18 cellular contexts compared by ENCODE assay signal in the genomic region with DNA sequence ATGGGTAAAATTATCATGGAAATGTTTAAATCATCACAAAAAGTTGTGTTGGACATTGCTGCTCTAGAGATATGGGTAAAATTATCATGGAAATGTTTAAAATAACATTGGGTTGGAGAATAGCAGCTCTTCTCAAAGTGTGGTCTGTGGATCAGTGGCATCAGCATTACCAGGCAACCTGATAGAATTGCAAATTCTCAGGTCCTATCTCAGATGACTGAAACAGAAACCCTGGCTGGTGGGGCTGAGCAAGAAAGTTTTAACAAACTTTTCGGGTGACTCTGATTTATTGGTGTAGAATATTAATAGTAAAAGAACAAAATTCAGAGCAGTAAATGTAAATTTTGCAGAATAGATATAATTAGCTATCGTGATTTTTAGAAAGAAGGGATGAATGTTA. TPM values are rescaled to one million over a fixed set of nuclear protein-coding genes. Genes with fewer than 3 reads are reported as not detected.
DNase-seq lines count a peak whose midpoint lies in the region; ATAC-seq, FAIRE-seq and TF ChIP-seq lines count a peak whose summit lies in the region.
"Had no signal": no experiment of that assay in that cellular context is flagged by ENCODE, and none has a peak within 500 bp of the region (broad histone marks: within the 10 kb centered on the region; RNA-seq: fewer than 3 reads in every experiment).

No MANE protein-coding gene starts in this region.

- TF ChIP-seq POLR2A in GM12878 (IDR thresholded peaks at IDR 0.05; ENCODE audit: low read depth, low read length) = no peak

- BruUV-seq in GM12878 (replicated peaks; lab: Mats Ljungman, UMichigan) = no TSS peak

- ATAC-seq in GM21576 (IDR thresholded peaks at IDR 0.05; ENCODE audit: unreplicated experiment) = peak; percentile 60
- peak; percentile 70 for ATAC-seq in HG03064 (IDR thresholded peaks at IDR 0.05; ENCODE audit: low read depth, unreplicated experiment)
- ATAC-seq in GM12878 = peak; percentile 65
- ATAC-seq in omental fat pad (ENCODE audit: low FRiP score) = no peak
- ATAC-seq: activated naive CD8-positive, alpha-beta T cell treated with anti-CD3 and anti-CD28 coated beads, Interleukin-2, amount 50 U/mL, for 24 hours had no signal

- SMC1A ChIA-PET in GM12878 (lab: Charles Lee; ENCODE audit: uncharacterized antibody, unreplicated experiment) = interaction anchor here (0.6 to 19.7 kb wide), 9 partner anchors 10 to 867 kb away, joined by 3 to 949 read pairs (median 4); no protein-coding TSS in a partner anchor

- no peak overlapping the region for H3K9ac ChIP-seq in GM12878 (ENCODE audit: control insufficient read depth, insufficient read depth, low read length)

- no peak overlapping the region for H3K27ac Mint-ChIP-seq in activated CD4-positive, alpha-beta memory T cell treated with anti-CD3 and anti-CD28 coated beads for 36 hours
- H3K27ac Mint-ChIP-seq in activated CD4-positive, alpha-beta memory T cell treated with anti-CD3 and anti-CD28 coated beads, Interleukin-2, amount 10 ng/mL, durations not matched to agents 7 days and 5 days = no peak overlapping the region
- no peak overlapping the region for H3K27ac Mint-ChIP-seq in T-helper 2 cell treated with Interferon-gamma antibody and Interleukin-4, amounts not matched to agents 5 μg/mL and 100 μg/mL, for 36 hours
- H3K27ac Mint-ChIP-seq: activated naive CD8-positive, alpha-beta T cell treated with anti-CD3 and anti-CD28 coated beads, Interleukin-2, amount 50 U/mL, for 24 hours had no signal

- H3K4me1 Mint-ChIP-seq in activated CD4-positive, alpha-beta memory T cell treated with anti-CD3 and anti-CD28 coated beads for 36 hours (ENCODE audit: low read depth) = peaks cover 47% of the 10 kb centered on the region
- peaks cover 52% of the 10 kb centered on the region for H3K4me1 Mint-ChIP-seq in activated CD4-positive, alpha-beta memory T cell treated with anti-CD3 and anti-CD28 coated beads, Interleukin-2, amount 10 ng/mL, durations not matched to agents 7 days and 5 days
- H3K4me1 Mint-ChIP-seq in T-helper 2 cell treated with Interferon-gamma antibody and Interleukin-4, amounts not matched to agents 5 μg/mL and 100 μg/mL, for 36 hours (ENCODE audit: low read depth) = peaks cover 38% of the 10 kb centered on the region

- no peaks in the 10 kb centered on the region for H3K79me2 ChIP-seq in GM12878 (ENCODE audit: control insufficient read depth, insufficient read depth, low read length)

- no peak for TF ChIP-seq RAD21 in GM12878 (IDR thresholded peaks at IDR 0.05; ENCODE audit: insufficient read depth, low read depth, low read length)

- peaks cover 13% of the 10 kb centered on the region for H3K36me3 Mint-ChIP-seq in activated CD4-positive, alpha-beta memory T cell treated with anti-CD3 and anti-CD28 coated beads for 36 hours
- peaks cover 29% of the 10 kb centered on the region for H3K36me3 Mint-ChIP-seq in activated CD4-positive, alpha-beta memory T cell treated with anti-CD3 and anti-CD28 coated beads, Interleukin-2, amount 10 ng/mL, durations not matched to agents 7 days and 5 days (ENCODE audit: low read depth)
- H3K36me3 Mint-ChIP-seq in T-helper 2 cell treated with Interferon-gamma antibody and Interleukin-4, amounts not matched to agents 5 μg/mL and 100 μg/mL, for 36 hours (ENCODE audit: low read depth) = peaks cover 33% of the 10 kb centered on the region

- no peak for FAIRE-seq in GM12878 (lab: Jason Lieb, UNC)
- FAIRE-seq: colon had no signal

- no peak for TF ChIP-seq CTCF in GM12878 (IDR thresholded peaks at IDR 0.05 in 2 of 3, conservative IDR thresholded peaks at IDR 0.05 in 1 of 3; ENCODE audit: control insufficient read depth in 2 of 3, extremely low read depth in 1 of 3, insufficient read depth in 1 of 3, low read depth in 3 of 3, low read length in 3 of 3)
- TF ChIP-seq CTCF in omental fat pad (IDR thresholded peaks at IDR 0.05) = no peak

- H3K4me3 Mint-ChIP-seq in activated CD4-positive, alpha-beta memory T cell treated with anti-CD3 and anti-CD28 coated beads for 36 hours = no peak overlapping the region
- H3K4me3 Mint-ChIP-seq in activated CD4-positive, alpha-beta memory T cell treated with anti-CD3 and anti-CD28 coated beads, Interleukin-2, amount 10 ng/mL, durations not matched to agents 7 days and 5 days = no peak overlapping the region
- no peak overlapping the region for H3K4me3 Mint-ChIP-seq in T-helper 2 cell treated with Interferon-gamma antibody and Interleukin-4, amounts not matched to agents 5 μg/mL and 100 μg/mL, for 36 hours
- H3K4me3 Mint-ChIP-seq: activated naive CD8-positive, alpha-beta T cell treated with anti-CD3 and anti-CD28 coated beads, Interleukin-2, amount 50 U/mL, for 24 hours had no signal

- RAD21 ChIA-PET in GM12878 (lab: Charles Lee; ENCODE audit: unreplicated experiment) = interaction anchor here (0.7 to 15.9 kb wide), 11 partner anchors 16 to 735 kb away, joined by 3 to 659 read pairs (median 3); no protein-coding TSS in a partner anchor

- peak; percentile 36 for DNase-seq in activated CD4-positive, alpha-beta memory T cell treated with anti-CD3 and anti-CD28 coated beads for 36 hours
- no peak for DNase-seq in activated CD4-positive, alpha-beta memory T cell treated with anti-CD3 and anti-CD28 coated beads, Interleukin-2, amount 10 ng/mL, durations not matched to agents 7 days and 5 days
- DNase-seq in GM12878 (ENCODE audit: low read depth, low spot score) (no peak), superior temporal gyrus (ENCODE audit: extremely low spot score) (no peak), omental fat pad (ENCODE audit: low spot score) (no peak)
- DNase-seq in T-helper 2 cell treated with Interferon-gamma antibody and Interleukin-4, amounts not matched to agents 5 μg/mL and 100 μg/mL, for 36 hours (ENCODE audit: low spot score) = no peak
- DNase-seq: 8988T; activated CD8-positive, alpha-beta memory T cell treated with anti-CD3 and anti-CD28 coated beads, Interleukin-2, amount 50 U/mL, for 4 hours; activated naive CD8-positive, alpha-beta T cell treated with anti-CD3 and anti-CD28 coated beads, Interleukin-2, amount 50 U/mL, for 24 hours; COR-L47; esophagus squamous epithelium; mammary epithelial cell; NCI-H526 treated with DMSO at 0.1 percent for 48 hours; upper lobe of left lung had no signal

- no peak overlapping the region for H3K4me3 ChIP-seq in GM12878
- H3K4me3 ChIP-seq: esophagus squamous epithelium, upper lobe of left lung had no signal

- POLR2A ChIA-PET in activated CD4-positive, alpha-beta memory T cell treated with anti-CD3 and anti-CD28 coated beads for 36 hours (lab: Charles Lee) = no interaction called here
- POLR2A ChIA-PET in activated CD4-positive, alpha-beta memory T cell treated with anti-CD3 and anti-CD28 coated beads, Interleukin-2, amount 10 ng/mL, durations not matched to agents 7 days and 5 days (lab: Charles Lee) = interaction anchor here (1.1 to 5.3 kb wide), 3 partner anchors 15 to 417 kb away, joined by 3 to 18 read pairs (median 3); no protein-coding TSS in a partner anchor
- POLR2A ChIA-PET in GM12878 (lab: Charles Lee) = interaction anchor here (2.3 kb wide), 1 partner anchor 417 kb away, joined by 7 read pairs; no protein-coding TSS in a partner anchor

- H4K20me1 ChIP-seq in GM12878 (ENCODE audit: control insufficient read depth, insufficient read depth) = no peaks in the 10 kb centered on the region

- in situ Hi-C loops in GM12878 (cut with MboI) = no loop called here

- H2AFZ ChIP-seq in GM12878 (ENCODE audit: control insufficient read depth, low read depth, low read length) = no peak overlapping the region

- H3K9me3 Mint-ChIP-seq in activated CD4-positive, alpha-beta memory T cell treated with anti-CD3 and anti-CD28 coated beads for 36 hours = no peaks in the 10 kb centered on the region
- H3K9me3 Mint-ChIP-seq in activated CD4-positive, alpha-beta memory T cell treated with anti-CD3 and anti-CD28 coated beads, Interleukin-2, amount 10 ng/mL, durations not matched to agents 7 days and 5 days = no peaks in the 10 kb centered on the region
- H3K9me3 Mint-ChIP-seq in T-helper 2 cell treated with Interferon-gamma antibody and Interleukin-4, amounts not matched to agents 5 μg/mL and 100 μg/mL, for 36 hours = peaks cover 3% of the 10 kb centered on the region
- H3K9me3 Mint-ChIP-seq: activated naive CD8-positive, alpha-beta T cell treated with anti-CD3 and anti-CD28 coated beads, Interleukin-2, amount 50 U/mL, for 24 hours had no signal

- CTCF ChIA-PET in activated CD4-positive, alpha-beta memory T cell treated with anti-CD3 and anti-CD28 coated beads for 36 hours (lab: Charles Lee) = interaction anchor here (0.7 to 13.8 kb wide), 10 partner anchors 9 to 729 kb away, joined by 3 to 391 read pairs (median 4); no protein-coding TSS in a partner anchor
- CTCF ChIA-PET in activated CD4-positive, alpha-beta memory T cell treated with anti-CD3 and anti-CD28 coated beads, Interleukin-2, amount 10 ng/mL, durations not matched to agents 7 days and 5 days (lab: Charles Lee) = interaction anchor here (1.4 to 12.8 kb wide), 5 partner anchors 9 to 728 kb away, joined by 3 to 215 read pairs (median 7); no protein-coding TSS in a partner anchor
- CTCF ChIA-PET in GM12878 (lab: Yijun Ruan, JAX) = interaction anchor here (0.7 to 15.9 kb wide), 17 partner anchors 9 to 1140 kb away, joined by 3 to 1057 read pairs (median 4); a partner anchor contains a TSS

- intact Hi-C loops in activated CD4-positive, alpha-beta memory T cell treated with anti-CD3 and anti-CD28 coated beads for 36 hours (cut with micrococcal nuclease) = loop anchor here (2.0 to 10.0 kb wide), 3 partner anchors 129 to 729 kb away; no protein-coding TSS in a partner anchor
- intact Hi-C loops in GM12878 (cut with micrococcal nuclease; ENCODE audit: unreplicated experiment) = loop anchor here (2.0 to 10.0 kb wide), 2 partner anchors 729 to 867 kb away; no protein-coding TSS in a partner anchor

- H3K27ac ChIP-seq in GM12878 (ENCODE audit: control insufficient read depth, insufficient read depth) = no peak overlapping the region
- H3K27ac ChIP-seq: esophagus squamous epithelium, neutrophil, upper lobe of left lung had no signal

- H3K27me3 ChIP-seq in GM12878 (replicated peaks in 1 of 2; ENCODE audit: control insufficient read depth in 2 of 2, insufficient read depth in 2 of 2, low read length in 1 of 2) = no peaks in the 10 kb centered on the region
- H3K27me3 ChIP-seq: esophagus squamous epithelium, neutrophil, upper lobe of left lung had no signal

- peak overlapping the region; percentile 35; the same call in 1 of the 2 replicates for H3K4me2 ChIP-seq in GM12878 (ENCODE audit: control insufficient read depth, insufficient read depth)

- 4% methylated on average over 2 of the region's 2 CpGs for WGBS in GM12878 (ENCODE audit: insufficient coverage, insufficient replicate concordance, low lambda C conversion rate, missing lambda C conversion rate)

- no peak for TF ChIP-seq EP300 in GM12878 (IDR thresholded peaks at IDR 0.05; ENCODE audit: borderline replicate concordance in 1 of 2, control insufficient read depth in 1 of 2, low read depth in 2 of 2, low read length in 2 of 2)

- H3K36me3 ChIP-seq in GM12878 (ENCODE audit: control insufficient read depth in 2 of 2, insufficient read depth in 2 of 2, low read length in 1 of 2) = no peaks in the 10 kb centered on the region
- H3K36me3 ChIP-seq: esophagus squamous epithelium had no signal

- H3K4me1 ChIP-seq in GM12878 (ENCODE audit: control insufficient read depth, insufficient read depth, low read length) = peaks cover 19% of the 10 kb centered on the region

- no peaks in the 10 kb centered on the region; the same call in 2 of the 3 replicates for H3K9me3 ChIP-seq in GM12878 (replicated peaks; ENCODE audit: control insufficient read depth, insufficient read depth, low read length)
- H3K9me3 ChIP-seq: esophagus squamous epithelium, neutrophil, upper lobe of left lung had no signal

- no peaks in the 10 kb centered on the region for H3K27me3 Mint-ChIP-seq in activated CD4-positive, alpha-beta memory T cell treated with anti-CD3 and anti-CD28 coated beads for 36 hours
- no peaks in the 10 kb centered on the region for H3K27me3 Mint-ChIP-seq in activated CD4-positive, alpha-beta memory T cell treated with anti-CD3 and anti-CD28 coated beads, Interleukin-2, amount 10 ng/mL, durations not matched to agents 7 days and 5 days
- no peaks in the 10 kb centered on the region for H3K27me3 Mint-ChIP-seq in T-helper 2 cell treated with Interferon-gamma antibody and Interleukin-4, amounts not matched to agents 5 μg/mL and 100 μg/mL, for 36 hours (ENCODE audit: low read depth)
- H3K27me3 Mint-ChIP-seq: activated naive CD8-positive, alpha-beta T cell treated with anti-CD3 and anti-CD28 coated beads, Interleukin-2, amount 50 U/mL, for 24 hours had no signal

RNA-seq across cellular contexts. Expression of a gene that starts 28.9 kb away (rescaled TPM):
- total RNA-seq in activated CD4-positive, alpha-beta memory T cell treated with anti-CD3 and anti-CD28 coated beads for 36 hours = 10 to 100 TPM; 18.7 to 19.8 TPM
- total RNA-seq in activated CD4-positive, alpha-beta memory T cell treated with anti-CD3 and anti-CD28 coated beads, Interleukin-2, amount 10 ng/mL, durations not matched to agents 7 days and 5 days = 10 to 100 TPM; 22.4 to 23.6 TPM
- total RNA-seq in GM12878 (2013; cell fraction: nucleolus; rRNA removed) = 2.5 and 3.0 TPM in 2 replicates
- total RNA-seq in GM12878 (2014; rRNA removed) = 4.5 and 5.5 TPM in 2 replicates
- total RNA-seq in GM12878 (2014; rRNA removed; fragmentation: Illumina TruSeq; extraction: Trizol) = 2.4 TPM in 2 replicates
- 6.4 and 6.9 TPM in 2 replicates for total RNA-seq in GM12878 (2021)
- polyA plus RNA-seq in GM12878 (2011; ENCODE audit: low read depth) = 2.1 TPM
- polyA plus RNA-seq in GM12878 (2011; rRNA removed) = 3.7 and 4.7 TPM in 2 replicates
- polyA plus RNA-seq in GM12878 (2011; cell fraction: cytosol; rRNA removed) = 3.3 and 4.3 TPM in 2 replicates
- 2.0 and 2.1 TPM in 2 replicates for polyA plus RNA-seq in GM12878 (2011; cell fraction: nucleus; rRNA removed)
- polyA plus RNA-seq in GM12878 (2012) = 2.3 and 2.6 TPM in 2 replicates
- polyA plus RNA-seq in GM12878 (2014; fragmentation: Illumina TruSeq; extraction: Trizol) = 5.0 and 5.5 TPM in 2 replicates
- polyA plus RNA-seq in GM12878 (2014; fragmentation: Nextera tagmentation; extraction: Ambion mirVana) = 1 to 10 TPM; 2.0 to 2.2 TPM
- polyA plus RNA-seq in GM12878 (2014; rRNA removed) = 5.2 and 5.4 TPM in 2 replicates
- polyA plus RNA-seq in GM12878 (2016; fragmentation: Nextera tagmentation; extraction: Ambion mirVana) = 1 to 10 TPM; 6.8 to 8.7 TPM
- 6.5 and 8.9 TPM in 2 replicates for polyA minus RNA-seq in GM12878 (2011; rRNA and poly(A)+ RNA removed)
- polyA minus RNA-seq in GM12878 (2011; cell fraction: cytosol; rRNA and poly(A)+ RNA removed) = 2.0 and 2.3 TPM in 2 replicates
- polyA minus RNA-seq in GM12878 (2011; cell fraction: nucleus; rRNA and poly(A)+ RNA removed) = 2.3 and 4.4 TPM in 2 replicates
- 10 to 100 TPM in 3 of 4 donors, 1 to 10 TPM in 1; 6.5 to 22.9 (median 10.7) TPM for total RNA-seq in omental fat pad

RNA-seq across cellular contexts. Expression of a gene that starts 41.4 kb away (rescaled TPM):
- 10 to 100 TPM; 65.9 to 74.9 TPM for total RNA-seq in activated CD4-positive, alpha-beta memory T cell treated with anti-CD3 and anti-CD28 coated beads for 36 hours
- 10 to 100 TPM; 76.5 to 81.3 TPM for total RNA-seq in activated CD4-positive, alpha-beta memory T cell treated with anti-CD3 and anti-CD28 coated beads, Interleukin-2, amount 10 ng/mL, durations not matched to agents 7 days and 5 days
- total RNA-seq in GM12878 (2013; cell fraction: nucleolus; rRNA removed) = 396 and 457 TPM in 2 replicates
- 19.0 and 23.6 TPM in 2 replicates for total RNA-seq in GM12878 (2014; rRNA removed)
- total RNA-seq in GM12878 (2014; rRNA removed; fragmentation: Illumina TruSeq; extraction: Trizol) = 20.1 and 24.3 TPM in 2 replicates
- total RNA-seq in GM12878 (2021) = 27.0 and 27.3 TPM in 2 replicates
- polyA plus RNA-seq in GM12878 (2011; ENCODE audit: low read depth) = 15.6 TPM
- 50.8 and 53.8 TPM in 2 replicates for polyA plus RNA-seq in GM12878 (2011; rRNA removed)
- 22.1 and 28.4 TPM in 2 replicates for polyA plus RNA-seq in GM12878 (2011; cell fraction: cytosol; rRNA removed)
- 95.4 and 129 TPM in 2 replicates for polyA plus RNA-seq in GM12878 (2011; cell fraction: nucleus; rRNA removed)
- polyA plus RNA-seq in GM12878 (2012) = 19.3 and 20.9 TPM in 2 replicates
- 16.5 and 21.7 TPM in 2 replicates for polyA plus RNA-seq in GM12878 (2014; fragmentation: Illumina TruSeq; extraction: Trizol)
- 1 to 10 TPM; 6.3 to 8.9 TPM for polyA plus RNA-seq in GM12878 (2014; fragmentation: Nextera tagmentation; extraction: Ambion mirVana)
- polyA plus RNA-seq in GM12878 (2014; rRNA removed) = 18.2 TPM in 2 replicates
- polyA plus RNA-seq in GM12878 (2016; fragmentation: Nextera tagmentation; extraction: Ambion mirVana) = 1 to 10 TPM; 7.7 to 8.5 TPM
- polyA minus RNA-seq in GM12878 (2011; rRNA and poly(A)+ RNA removed) = 114 and 135 TPM in 2 replicates
- 25.4 and 32.1 TPM in 2 replicates for polyA minus RNA-seq in GM12878 (2011; cell fraction: cytosol; rRNA and poly(A)+ RNA removed)
- 165 and 223 TPM in 2 replicates for polyA minus RNA-seq in GM12878 (2011; cell fraction: nucleus; rRNA and poly(A)+ RNA removed)
- total RNA-seq in omental fat pad = 100 to 1,000 TPM in 2 of 4 donors, 10 to 100 TPM in 2; 78.2 to 296 (median 108) TPM
